Comparison of ENCODE assay signal across 25 cellular contexts in the genomic region with DNA sequence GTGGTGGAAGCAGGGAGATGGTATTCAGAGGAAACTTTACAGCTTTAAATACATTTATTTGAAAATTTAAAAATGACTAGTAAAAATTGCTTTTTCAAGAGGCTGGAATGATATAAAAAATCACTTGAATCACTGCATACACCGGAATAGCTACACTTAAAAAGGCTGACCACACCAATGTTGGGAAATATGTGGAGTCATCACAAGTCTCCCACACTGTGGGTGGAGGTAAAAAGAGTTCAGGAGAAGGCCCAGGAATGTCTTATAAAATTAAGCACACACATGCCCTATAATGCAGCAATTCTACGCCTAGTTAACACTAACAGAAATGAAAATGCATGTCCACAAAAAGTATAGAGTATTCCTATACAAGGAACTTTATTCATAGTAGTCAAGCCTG.
A peak's percentile ranks its signal among the peaks of the same experiment; 100 is the strongest.
DNase-seq lines count a peak whose midpoint lies in the region; FAIRE-seq and TF ChIP-seq lines count a peak whose summit lies in the region.
"Had no signal": no experiment of that assay in that cellular context is flagged by ENCODE, and none has a peak within 500 bp of the region (broad histone marks: within the 10 kb centered on the region; RNA-seq: fewer than 3 reads in every experiment).

No MANE protein-coding gene starts in this region.

- H3K9ac ChIP-seq in astrocyte (ENCODE audit: low read length) (no peak overlapping the region), H9 (ENCODE audit: extremely low read depth, insufficient read length, low read length) (no peak overlapping the region)
- H3K9ac ChIP-seq: SK-N-SH had no signal

- peak; percentile 72 for DNase-seq in GM03348 (ENCODE audit: low spot score)
- peak; percentile 84 for DNase-seq in astrocyte (ENCODE audit: low read depth)
- peak; percentile 85 for DNase-seq in fibroblast of mammary gland (ENCODE audit: low read depth)
- peak; percentile 57 for DNase-seq in renal cortical epithelial cell (ENCODE audit: low read depth)
- DNase-seq in H9: no peak
- no peak for DNase-seq in NCI-H69 (lab: John Stamatoyannopoulos, UW)
- DNase-seq in GOT3 (lab: John Stamatoyannopoulos, UW): no peak
- DNase-seq in DMS153 treated with DMSO at 0.1 percent for 48 hours (lab: John Stamatoyannopoulos, UW; ENCODE audit: unreplicated experiment): no peak
- DNase-seq: activated CD4-positive, alpha-beta T cell treated with anti-CD3 and anti-CD28 coated beads, Interleukin-2, amount 50 U/mL, for 1 hour; activated naive CD4-positive, alpha-beta T cell treated with anti-CD3 and anti-CD28 coated beads, Interleukin-2, amount 10 ng/mL, durations not matched to agents 7 days and 5 days; anterior cingulate cortex; CD4-positive, alpha-beta memory T cell; cerebellar nuclear complex; GF-D8; Kasumi-1; NCI-H1092 treated with DMSO at 0.1 percent for 48 hours; NCI-H2029; NCI-H748 treated with DMSO at 0.1 percent for 48 hours; SK-N-SH; stimulated activated CD8-positive, alpha-beta memory T cell treated with anti-CD3 and anti-CD28 coated beads, Interleukin-4, amount 100 ng/mL, for 48 hours; stomach had no signal

- no peak overlapping the region for H2BK15ac ChIP-seq in H9 (ENCODE audit: low read depth, low read length)

- H2BK20ac ChIP-seq in H9 (ENCODE audit: low read depth, low read length, poor library complexity, severe bottlenecking): no peak overlapping the region

- H3K36me3 Mint-ChIP-seq in astrocyte (ENCODE audit: low read depth, unreplicated experiment): peaks cover 5% of the 10 kb centered on the region
- no peaks in the 10 kb centered on the region; a peak in 1 of 7 replicates for H3K36me3 Mint-ChIP-seq in H9 (ENCODE audit: insufficient read depth in 1 of 3, low read depth in 3 of 3)
- H3K36me3 Mint-ChIP-seq: activated naive CD4-positive, alpha-beta T cell treated with anti-CD3 and anti-CD28 coated beads, Interleukin-2, amount 10 ng/mL, durations not matched to agents 7 days and 5 days; CD4-positive, alpha-beta memory T cell had no signal

- H3K4me2 ChIP-seq in astrocyte (ENCODE audit: low read length) (no peak overlapping the region), H9 (ENCODE audit: insufficient read depth, insufficient read length, low read length) (no peak overlapping the region)
- H3K4me2 ChIP-seq: SK-N-SH had no signal

- H3K27ac ChIP-seq in astrocyte (ENCODE audit: low read depth, low read length) (no peak overlapping the region), H9 (ENCODE audit: insufficient read length, low read depth, low read length) (no peak overlapping the region)
- H3K27ac ChIP-seq: stomach, tibial nerve had no signal

- H3K9me3 Mint-ChIP-seq in astrocyte (ENCODE audit: unreplicated experiment) (peaks cover 3% of the 10 kb centered on the region), H9 (no peaks in the 10 kb centered on the region)
- H3K9me3 Mint-ChIP-seq: activated naive CD4-positive, alpha-beta T cell treated with anti-CD3 and anti-CD28 coated beads, Interleukin-2, amount 10 ng/mL, durations not matched to agents 7 days and 5 days; CD4-positive, alpha-beta memory T cell; T-helper 2 cell treated with Interferon-gamma antibody and Interleukin-4, amounts not matched to agents 5 μg/mL and 100 μg/mL, for 36 hours had no signal

- H3K18ac ChIP-seq in H9 (ENCODE audit: insufficient read length, low read depth, low read length): no peak overlapping the region

- H2AFZ ChIP-seq in astrocyte (ENCODE audit: low read depth, low read length) (no peak overlapping the region), H9 (ENCODE audit: low read length) (no peak overlapping the region)

- FAIRE-seq in astrocyte (lab: Jason Lieb, UNC): no peak
- FAIRE-seq: H54 had no signal

- H3K56ac ChIP-seq in H9 (ENCODE audit: insufficient read length, low read depth, low read length): no peak overlapping the region

- H3K27me3 ChIP-seq in astrocyte (ENCODE audit: insufficient read depth, low read length): no peaks in the 10 kb centered on the region
- H3K27me3 ChIP-seq in H9 (ENCODE audit: insufficient read depth, low read length): no peaks in the 10 kb centered on the region
- H3K27me3 ChIP-seq: stomach, tibial nerve had no signal

- H3T11ph ChIP-seq in H9 (ENCODE audit: low read length): no peak overlapping the region

- H3K27ac Mint-ChIP-seq in astrocyte (ENCODE audit: unreplicated experiment) (no peak overlapping the region), H9 (no peak overlapping the region)
- H3K27ac Mint-ChIP-seq: activated naive CD4-positive, alpha-beta T cell treated with anti-CD3 and anti-CD28 coated beads, Interleukin-2, amount 10 ng/mL, durations not matched to agents 7 days and 5 days; CD4-positive, alpha-beta memory T cell; progenitor cell of endocrine pancreas; T-helper 2 cell treated with Interferon-gamma antibody and Interleukin-4, amounts not matched to agents 5 μg/mL and 100 μg/mL, for 36 hours had no signal

- H2AK5ac ChIP-seq in H9 (ENCODE audit: insufficient read length, low read length): no peak overlapping the region

- no peaks in the 10 kb centered on the region for H3K79me1 ChIP-seq in H9 (ENCODE audit: insufficient read depth, low read depth, low read length, poor library complexity, severe bottlenecking)

- H3K9me3 ChIP-seq in astrocyte (ENCODE audit: insufficient read depth, low read depth, low read length) (no peaks in the 10 kb centered on the region), H9 (ENCODE audit: control insufficient read depth, low read depth, low read length) (no peaks in the 10 kb centered on the region)
- H3K9me3 ChIP-seq: SK-N-SH, stomach, tibial nerve had no signal

- WGBS in H9 (ENCODE audit: extremely low coverage, insufficient read length, low lambda C conversion rate): no CpG with 5 or more reads among the region's 2 CpGs

- no peak overlapping the region for H3K23ac ChIP-seq in H9 (ENCODE audit: insufficient read length, low read depth, low read length)

- no peak overlapping the region for H3K4me3 ChIP-seq in astrocyte (ENCODE audit: insufficient read depth, low read depth, low read length)
- no peak overlapping the region for H3K4me3 ChIP-seq in fibroblast of mammary gland (ENCODE audit: control insufficient read depth, low read depth, low read length)
- H3K4me3 ChIP-seq: stomach, tibial nerve had no signal

- no peak overlapping the region for H2BK12ac ChIP-seq in H9 (ENCODE audit: insufficient read length, low read depth, low read length)

- H2BK120ac ChIP-seq in H9 (ENCODE audit: low read depth, low read length, poor library complexity, severe bottlenecking): no peak overlapping the region

- H3K4me1 ChIP-seq in astrocyte (ENCODE audit: insufficient read depth, low read length) (no peaks in the 10 kb centered on the region), H9 (ENCODE audit: insufficient read depth, low read length) (no peaks in the 10 kb centered on the region)
- H3K4me1 ChIP-seq: stomach, tibial nerve had no signal

- H3K27me3 Mint-ChIP-seq in astrocyte (ENCODE audit: low read depth, unreplicated experiment) (no peaks in the 10 kb centered on the region), H9 (ENCODE audit: low read depth) (no peaks in the 10 kb centered on the region; the same call in 1 of the 2 replicates)
- H3K27me3 Mint-ChIP-seq: progenitor cell of endocrine pancreas had no signal

- H4K20me1 ChIP-seq in astrocyte (ENCODE audit: insufficient read depth, low read length) (no peaks in the 10 kb centered on the region), H9 (ENCODE audit: control insufficient read depth, insufficient read depth, insufficient read length) (no peaks in the 10 kb centered on the region)

- H3K14ac ChIP-seq in H9 (ENCODE audit: insufficient read depth, low read length): no peak overlapping the region

- no peak overlapping the region for H2BK5ac ChIP-seq in H9 (ENCODE audit: insufficient read length, low read length)

- no peak overlapping the region for H4K91ac ChIP-seq in H9 (ENCODE audit: insufficient read length, low read depth, low read length)

- TF ChIP-seq CTCF in astrocyte (IDR thresholded peaks at IDR 0.05; ENCODE audit: insufficient read depth, low read depth, low read length): no peak
- no peak for TF ChIP-seq CTCF in fibroblast of mammary gland (conservative IDR thresholded peaks at IDR 0.05; ENCODE audit: control insufficient read depth, insufficient read depth, low read depth, low read length)
- TF ChIP-seq CTCF in H9 (conservative IDR thresholded peaks at IDR 0.05): no peak

- no peak overlapping the region for H3K4ac ChIP-seq in H9 (ENCODE audit: low read depth, low read length)

- H3K36me3 ChIP-seq in astrocyte (ENCODE audit: insufficient read depth, low read length): no peaks in the 10 kb centered on the region
- H3K36me3 ChIP-seq: tibial nerve had no signal

- H3K4me1 Mint-ChIP-seq in astrocyte (ENCODE audit: low read depth, unreplicated experiment) (peaks cover 10% of the 10 kb centered on the region), H9 (peaks cover 9% of the 10 kb centered on the region in 2 experiments)
- H3K4me1 Mint-ChIP-seq: activated naive CD4-positive, alpha-beta T cell treated with anti-CD3 and anti-CD28 coated beads, Interleukin-2, amount 10 ng/mL, durations not matched to agents 7 days and 5 days; CD4-positive, alpha-beta memory T cell had no signal

- no peak overlapping the region for H4K5ac ChIP-seq in H9 (ENCODE audit: insufficient read length, low read depth, low read length)

- no peak overlapping the region for H3K4me3 Mint-ChIP-seq in astrocyte (ENCODE audit: unreplicated experiment)
- H3K4me3 Mint-ChIP-seq in H9: no peak overlapping the region
- H3K4me3 Mint-ChIP-seq: activated naive CD4-positive, alpha-beta T cell treated with anti-CD3 and anti-CD28 coated beads, Interleukin-2, amount 10 ng/mL, durations not matched to agents 7 days and 5 days; CD4-positive, alpha-beta memory T cell; T-helper 2 cell treated with Interferon-gamma antibody and Interleukin-4, amounts not matched to agents 5 μg/mL and 100 μg/mL, for 36 hours had no signal

- H3K79me2 ChIP-seq in astrocyte (ENCODE audit: insufficient read depth, low read length): no peaks in the 10 kb centered on the region
- no peaks in the 10 kb centered on the region for H3K79me2 ChIP-seq in H9 (ENCODE audit: insufficient read depth, low read length)

- no peak overlapping the region for H4K8ac ChIP-seq in H9 (replicated peaks; ENCODE audit: insufficient read length, low read depth, low read length)

- no peaks in the 10 kb centered on the region for H3K23me2 ChIP-seq in H9 (ENCODE audit: insufficient read length, low read depth, low read length, poor library complexity, severe bottlenecking)

Comparison
In these comparisons a context has a peak if more than half of its experiments do, and no peak if none do; other contexts are left out.
1. DNase-seq: peak in GM03348 (single experiment), astrocyte (single experiment), fibroblast of mammary gland (single experiment) and renal cortical epithelial cell (single experiment); none in H9 (single experiment), NCI-H69 (single experiment), GOT3 (single experiment) and DMS153 treated with DMSO at 0.1 percent for 48 hours (single experiment).